ENCODE assay signal across 1 cellular context in genomic region chr19:6516659-6517291, GRCh38.
TF ChIP-seq lines count a peak whose summit lies in the region.

No MANE protein-coding gene starts in this region.

TF ChIP-seq in HepG2, 621 proteins besides CTCF, POLR2A, EP300 and RAD21 (continued from another document and continues in another):
- TF ChIP-seq, protein P1, sequence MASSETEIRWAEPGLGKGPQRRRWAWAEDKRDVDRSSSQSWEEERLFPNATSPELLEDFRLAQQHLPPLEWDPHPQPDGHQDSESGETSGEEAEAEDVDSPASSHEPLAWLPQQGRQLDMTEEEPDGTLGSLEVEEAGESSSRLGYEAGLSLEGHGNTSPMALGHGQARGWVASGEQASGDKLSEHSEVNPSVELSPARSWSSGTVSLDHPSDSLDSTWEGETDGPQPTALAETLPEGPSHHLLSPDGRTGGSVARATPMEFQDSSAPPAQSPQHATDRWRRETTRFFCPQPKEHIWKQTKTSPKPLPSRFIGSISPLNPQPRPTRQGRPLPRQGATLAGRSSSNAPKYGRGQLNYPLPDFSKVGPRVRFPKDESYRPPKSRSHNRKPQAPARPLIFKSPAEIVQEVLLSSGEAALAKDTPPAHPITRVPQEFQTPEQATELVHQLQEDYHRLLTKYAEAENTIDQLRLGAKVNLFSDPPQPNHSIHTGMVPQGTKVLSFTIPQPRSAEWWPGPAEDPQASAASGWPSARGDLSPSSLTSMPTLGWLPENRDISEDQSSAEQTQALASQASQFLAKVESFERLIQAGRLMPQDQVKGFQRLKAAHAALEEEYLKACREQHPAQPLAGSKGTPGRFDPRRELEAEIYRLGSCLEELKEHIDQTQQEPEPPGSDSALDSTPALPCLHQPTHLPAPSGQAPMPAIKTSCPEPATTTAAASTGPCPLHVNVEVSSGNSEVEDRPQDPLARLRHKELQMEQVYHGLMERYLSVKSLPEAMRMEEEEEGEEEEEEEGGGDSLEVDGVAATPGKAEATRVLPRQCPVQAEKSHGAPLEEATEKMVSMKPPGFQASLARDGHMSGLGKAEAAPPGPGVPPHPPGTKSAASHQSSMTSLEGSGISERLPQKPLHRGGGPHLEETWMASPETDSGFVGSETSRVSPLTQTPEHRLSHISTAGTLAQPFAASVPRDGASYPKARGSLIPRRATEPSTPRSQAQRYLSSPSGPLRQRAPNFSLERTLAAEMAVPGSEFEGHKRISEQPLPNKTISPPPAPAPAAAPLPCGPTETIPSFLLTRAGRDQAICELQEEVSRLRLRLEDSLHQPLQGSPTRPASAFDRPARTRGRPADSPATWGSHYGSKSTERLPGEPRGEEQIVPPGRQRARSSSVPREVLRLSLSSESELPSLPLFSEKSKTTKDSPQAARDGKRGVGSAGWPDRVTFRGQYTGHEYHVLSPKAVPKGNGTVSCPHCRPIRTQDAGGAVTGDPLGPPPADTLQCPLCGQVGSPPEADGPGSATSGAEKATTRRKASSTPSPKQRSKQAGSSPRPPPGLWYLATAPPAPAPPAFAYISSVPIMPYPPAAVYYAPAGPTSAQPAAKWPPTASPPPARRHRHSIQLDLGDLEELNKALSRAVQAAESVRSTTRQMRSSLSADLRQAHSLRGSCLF (CRISPR knock-in tag; IDR thresholded peaks at IDR 0.05; ENCODE audit: borderline replicate concordance) = no peak
- no peak for TF ChIP-seq NFIC (IDR thresholded peaks at IDR 0.05; ENCODE audit: low read length)
- TF ChIP-seq RBAK (CRISPR knock-in tag; IDR thresholded peaks at IDR 0.05) = no peak
- no peak for TF ChIP-seq ZZZ3 (CRISPR knock-in tag; IDR thresholded peaks at IDR 0.05; ENCODE audit: borderline replicate concordance)
- no peak for TF ChIP-seq EED (CRISPR knock-in tag; IDR thresholded peaks at IDR 0.05)
- TF ChIP-seq TRIM24 (CRISPR knock-in tag; IDR thresholded peaks at IDR 0.05) = no peak
- TF ChIP-seq ESRRA (CRISPR knock-in tag; IDR thresholded peaks at IDR 0.05; ENCODE audit: low read depth) = no peak
- TF ChIP-seq ZNF644 (CRISPR knock-in tag; IDR thresholded peaks at IDR 0.05; ENCODE audit: low read depth) = no peak
- no peak for TF ChIP-seq HNF4A (CRISPR knock-in tag; IDR thresholded peaks at IDR 0.05)
- TF ChIP-seq, protein P2, sequence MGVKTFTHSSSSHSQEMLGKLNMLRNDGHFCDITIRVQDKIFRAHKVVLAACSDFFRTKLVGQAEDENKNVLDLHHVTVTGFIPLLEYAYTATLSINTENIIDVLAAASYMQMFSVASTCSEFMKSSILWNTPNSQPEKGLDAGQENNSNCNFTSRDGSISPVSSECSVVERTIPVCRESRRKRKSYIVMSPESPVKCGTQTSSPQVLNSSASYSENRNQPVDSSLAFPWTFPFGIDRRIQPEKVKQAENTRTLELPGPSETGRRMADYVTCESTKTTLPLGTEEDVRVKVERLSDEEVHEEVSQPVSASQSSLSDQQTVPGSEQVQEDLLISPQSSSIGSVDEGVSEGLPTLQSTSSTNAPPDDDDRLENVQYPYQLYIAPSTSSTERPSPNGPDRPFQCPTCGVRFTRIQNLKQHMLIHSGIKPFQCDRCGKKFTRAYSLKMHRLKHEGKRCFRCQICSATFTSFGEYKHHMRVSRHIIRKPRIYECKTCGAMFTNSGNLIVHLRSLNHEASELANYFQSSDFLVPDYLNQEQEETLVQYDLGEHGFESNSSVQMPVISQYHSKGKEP (CRISPR knock-in tag; IDR thresholded peaks at IDR 0.05) = no peak
- peak; percentile 46; the same call in 1 of the 2 replicates for TF ChIP-seq MIER3 (CRISPR knock-in tag; IDR thresholded peaks at IDR 0.05; ENCODE audit: borderline replicate concordance)
- no peak for TF ChIP-seq NCOA5 (CRISPR knock-in tag; IDR thresholded peaks at IDR 0.05)
- TF ChIP-seq IKZF1 (IDR thresholded peaks at IDR 0.05) = no peak
- TF ChIP-seq SOX13 (IDR thresholded peaks at IDR 0.05) = no peak
- peak in 1 of 2 experiments; percentile 11; a peak in 1 of 4 replicates for TF ChIP-seq SOX13 (CRISPR knock-in tag; conservative IDR thresholded peaks at IDR 0.05 in 1 of 2, IDR thresholded peaks at IDR 0.05 in 1 of 2)
- TF ChIP-seq, protein P3, sequence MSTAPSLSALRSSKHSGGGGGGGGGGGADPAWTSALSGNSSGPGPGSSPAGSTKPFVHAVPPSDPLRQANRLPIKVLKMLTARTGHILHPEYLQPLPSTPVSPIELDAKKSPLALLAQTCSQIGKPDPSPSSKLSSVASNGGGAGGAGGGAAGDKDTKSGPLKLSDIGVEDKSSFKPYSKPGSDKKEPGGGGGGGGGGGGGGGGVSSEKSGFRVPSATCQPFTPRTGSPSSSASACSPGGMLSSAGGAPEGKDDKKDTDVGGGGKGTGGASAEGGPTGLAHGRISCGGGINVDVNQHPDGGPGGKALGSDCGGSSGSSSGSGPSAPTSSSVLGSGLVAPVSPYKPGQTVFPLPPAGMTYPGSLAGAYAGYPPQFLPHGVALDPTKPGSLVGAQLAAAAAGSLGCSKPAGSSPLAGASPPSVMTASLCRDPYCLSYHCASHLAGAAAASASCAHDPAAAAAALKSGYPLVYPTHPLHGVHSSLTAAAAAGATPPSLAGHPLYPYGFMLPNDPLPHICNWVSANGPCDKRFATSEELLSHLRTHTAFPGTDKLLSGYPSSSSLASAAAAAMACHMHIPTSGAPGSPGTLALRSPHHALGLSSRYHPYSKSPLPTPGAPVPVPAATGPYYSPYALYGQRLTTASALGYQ (CRISPR knock-in tag; IDR thresholded peaks at IDR 0.05) = no peak
- TF ChIP-seq HNF4G (IDR thresholded peaks at IDR 0.05; ENCODE audit: borderline replicate concordance, low read depth, low read length) = no peak
- no peak for TF ChIP-seq HNF4G (CRISPR knock-in tag; IDR thresholded peaks at IDR 0.05; ENCODE audit: borderline replicate concordance, low read depth)
- TF ChIP-seq ZNF646 (CRISPR knock-in tag; IDR thresholded peaks at IDR 0.05) = no peak
- no peak for TF ChIP-seq SRF (IDR thresholded peaks at IDR 0.05; ENCODE audit: low read depth, low read length)
- TF ChIP-seq RXRA (CRISPR knock-in tag; IDR thresholded peaks at IDR 0.05) = 0 out of 2 replicates have a peak, but pooled peaks have one; percentile 50
- TF ChIP-seq, protein P4, sequence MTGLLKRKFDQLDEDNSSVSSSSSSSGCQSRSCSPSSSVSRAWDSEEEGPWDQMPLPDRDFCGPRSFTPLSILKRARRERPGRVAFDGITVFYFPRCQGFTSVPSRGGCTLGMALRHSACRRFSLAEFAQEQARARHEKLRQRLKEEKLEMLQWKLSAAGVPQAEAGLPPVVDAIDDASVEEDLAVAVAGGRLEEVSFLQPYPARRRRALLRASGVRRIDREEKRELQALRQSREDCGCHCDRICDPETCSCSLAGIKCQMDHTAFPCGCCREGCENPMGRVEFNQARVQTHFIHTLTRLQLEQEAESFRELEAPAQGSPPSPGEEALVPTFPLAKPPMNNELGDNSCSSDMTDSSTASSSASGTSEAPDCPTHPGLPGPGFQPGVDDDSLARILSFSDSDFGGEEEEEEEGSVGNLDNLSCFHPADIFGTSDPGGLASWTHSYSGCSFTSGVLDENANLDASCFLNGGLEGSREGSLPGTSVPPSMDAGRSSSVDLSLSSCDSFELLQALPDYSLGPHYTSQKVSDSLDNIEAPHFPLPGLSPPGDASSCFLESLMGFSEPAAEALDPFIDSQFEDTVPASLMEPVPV (CRISPR knock-in tag; IDR thresholded peaks at IDR 0.05) = no peak
- peak; percentile 47; the same call in 1 of the 2 replicates for TF ChIP-seq ZBTB7B (CRISPR knock-in tag; IDR thresholded peaks at IDR 0.05)
- no peak for TF ChIP-seq CHD2 (IDR thresholded peaks at IDR 0.05; ENCODE audit: low read depth, low read length)
- no peak for TF ChIP-seq ISX (CRISPR knock-in tag; conservative IDR thresholded peaks at IDR 0.05)
- TF ChIP-seq ZNF333 (CRISPR knock-in tag; IDR thresholded peaks at IDR 0.05; ENCODE audit: borderline replicate concordance) = no peak
- no peak for TF ChIP-seq ARID2 (CRISPR knock-in tag; IDR thresholded peaks at IDR 0.05; ENCODE audit: borderline replicate concordance)
- TF ChIP-seq KAT8 (CRISPR knock-in tag; IDR thresholded peaks at IDR 0.05) = 0 out of 2 replicates have a peak, but pooled peaks have one; percentile 47
- no peak for TF ChIP-seq ZSCAN29 (CRISPR knock-in tag; conservative IDR thresholded peaks at IDR 0.05)
- TF ChIP-seq PHB2 (IDR thresholded peaks at IDR 0.05; ENCODE audit: partially characterized antibody) = no peak
- no peak for TF ChIP-seq NFATC3 (CRISPR knock-in tag; IDR thresholded peaks at IDR 0.05)
- TF ChIP-seq NAIF1 (CRISPR knock-in tag; IDR thresholded peaks at IDR 0.05; ENCODE audit: borderline replicate concordance) = no peak
- TF ChIP-seq FOXO4 (CRISPR knock-in tag; conservative IDR thresholded peaks at IDR 0.05) = no peak
- TF ChIP-seq, protein P5, sequence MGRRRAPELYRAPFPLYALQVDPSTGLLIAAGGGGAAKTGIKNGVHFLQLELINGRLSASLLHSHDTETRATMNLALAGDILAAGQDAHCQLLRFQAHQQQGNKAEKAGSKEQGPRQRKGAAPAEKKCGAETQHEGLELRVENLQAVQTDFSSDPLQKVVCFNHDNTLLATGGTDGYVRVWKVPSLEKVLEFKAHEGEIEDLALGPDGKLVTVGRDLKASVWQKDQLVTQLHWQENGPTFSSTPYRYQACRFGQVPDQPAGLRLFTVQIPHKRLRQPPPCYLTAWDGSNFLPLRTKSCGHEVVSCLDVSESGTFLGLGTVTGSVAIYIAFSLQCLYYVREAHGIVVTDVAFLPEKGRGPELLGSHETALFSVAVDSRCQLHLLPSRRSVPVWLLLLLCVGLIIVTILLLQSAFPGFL (CRISPR knock-in tag; IDR thresholded peaks at IDR 0.05) = no peak
- TF ChIP-seq MIER2 (CRISPR knock-in tag; IDR thresholded peaks at IDR 0.05) = 0 out of 2 replicates have a peak, but pooled peaks have one; percentile 45
- 0 out of 2 replicates have a peak, but pooled peaks have one; percentile 31 for TF ChIP-seq ZNF572 (CRISPR knock-in tag; IDR thresholded peaks at IDR 0.05)
- TF ChIP-seq GATAD1 (CRISPR knock-in tag; IDR thresholded peaks at IDR 0.05) = peak; percentile 37; the same call in 1 of the 2 replicates
- TF ChIP-seq KMT2A (CRISPR knock-in tag; IDR thresholded peaks at IDR 0.05) = no peak
- no peak for TF ChIP-seq ZNF629 (CRISPR knock-in tag; conservative IDR thresholded peaks at IDR 0.05)
- TF ChIP-seq ZNF780A (CRISPR knock-in tag; IDR thresholded peaks at IDR 0.05) = no peak
- no peak; the same call in 1 of the 2 replicates for TF ChIP-seq ZNF430 (CRISPR knock-in tag; IDR thresholded peaks at IDR 0.05)
- TF ChIP-seq GFI1 (CRISPR knock-in tag; IDR thresholded peaks at IDR 0.05; ENCODE audit: borderline replicate concordance) = no peak; the same call in 1 of the 2 replicates
- TF ChIP-seq ZNF460 (CRISPR knock-in tag; IDR thresholded peaks at IDR 0.05; ENCODE audit: borderline replicate concordance) = no peak
- TF ChIP-seq DPF2 (CRISPR knock-in tag; IDR thresholded peaks at IDR 0.05; ENCODE audit: borderline replicate concordance, low read depth) = no peak
- no peak for TF ChIP-seq JUND (CRISPR knock-in tag; IDR thresholded peaks at IDR 0.05)
- TF ChIP-seq ZNF225 (CRISPR knock-in tag; IDR thresholded peaks at IDR 0.05) = 0 out of 2 replicates have a peak, but pooled peaks have one; percentile 21
- TF ChIP-seq MYC (CRISPR knock-in tag; IDR thresholded peaks at IDR 0.05; ENCODE audit: borderline replicate concordance) = no peak; the same call in 1 of the 2 replicates
- no peak for TF ChIP-seq ZSCAN22 (CRISPR knock-in tag; IDR thresholded peaks at IDR 0.05)
- peak; percentile 65; the same call in 1 of the 2 replicates for TF ChIP-seq ZNF616 (CRISPR knock-in tag; IDR thresholded peaks at IDR 0.05; ENCODE audit: low read depth)
